Comparison of ENCODE assay signal across 1 cellular context in the genomic region with DNA sequence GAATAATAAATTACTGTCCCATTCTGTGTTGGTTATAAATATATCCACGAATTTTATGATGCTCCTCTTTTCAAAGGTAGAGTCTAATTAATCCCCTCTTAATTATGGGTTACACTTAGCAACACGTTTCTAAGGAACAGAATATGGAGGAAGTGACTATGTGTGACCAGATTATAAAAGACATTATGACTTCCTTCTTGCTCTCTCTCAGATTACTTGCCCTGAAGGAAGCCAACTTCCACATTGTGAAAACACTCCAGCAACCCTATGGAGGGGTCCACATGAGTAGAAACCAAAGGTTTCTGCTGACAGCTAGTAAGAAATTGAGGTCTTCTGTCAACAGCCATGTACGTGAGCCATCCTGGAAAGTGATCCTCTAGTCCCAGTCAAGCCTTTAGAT.
TF ChIP-seq lines count a peak whose summit lies in the region.

No MANE protein-coding gene starts in this region.

TF ChIP-seq in WTC11, 78 proteins besides CTCF, POLR2A, EP300 and RAD21 (continued from another document):
- TF ChIP-seq PRDM15 (CRISPR knock-in tag; IDR thresholded peaks at IDR 0.05) (no peak), NR1H2 (CRISPR knock-in tag; IDR thresholded peaks at IDR 0.05) (no peak), TEAD4 (CRISPR knock-in tag; IDR thresholded peaks at IDR 0.05) (no peak), ETV6 (CRISPR knock-in tag; IDR thresholded peaks at IDR 0.05) (no peak), STAT6 (CRISPR knock-in tag; conservative IDR thresholded peaks at IDR 0.05; ENCODE audit: low read depth) (no peak), ELF4 (CRISPR knock-in tag; IDR thresholded peaks at IDR 0.05; ENCODE audit: low read depth) (no peak), ZNF138 (CRISPR knock-in tag; conservative IDR thresholded peaks at IDR 0.05) (no peak), ZNF317 (CRISPR knock-in tag; IDR thresholded peaks at IDR 0.05; ENCODE audit: borderline replicate concordance, low read depth) (no peak)
- TF ChIP-seq, protein P1, sequence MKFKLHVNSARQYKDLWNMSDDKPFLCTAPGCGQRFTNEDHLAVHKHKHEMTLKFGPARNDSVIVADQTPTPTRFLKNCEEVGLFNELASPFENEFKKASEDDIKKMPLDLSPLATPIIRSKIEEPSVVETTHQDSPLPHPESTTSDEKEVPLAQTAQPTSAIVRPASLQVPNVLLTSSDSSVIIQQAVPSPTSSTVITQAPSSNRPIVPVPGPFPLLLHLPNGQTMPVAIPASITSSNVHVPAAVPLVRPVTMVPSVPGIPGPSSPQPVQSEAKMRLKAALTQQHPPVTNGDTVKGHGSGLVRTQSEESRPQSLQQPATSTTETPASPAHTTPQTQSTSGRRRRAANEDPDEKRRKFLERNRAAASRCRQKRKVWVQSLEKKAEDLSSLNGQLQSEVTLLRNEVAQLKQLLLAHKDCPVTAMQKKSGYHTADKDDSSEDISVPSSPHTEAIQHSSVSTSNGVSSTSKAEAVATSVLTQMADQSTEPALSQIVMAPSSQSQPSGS (CRISPR knock-in tag; IDR thresholded peaks at IDR 0.05; ENCODE audit: borderline replicate concordance, low read depth), result no peak
- TF ChIP-seq, protein P2, sequence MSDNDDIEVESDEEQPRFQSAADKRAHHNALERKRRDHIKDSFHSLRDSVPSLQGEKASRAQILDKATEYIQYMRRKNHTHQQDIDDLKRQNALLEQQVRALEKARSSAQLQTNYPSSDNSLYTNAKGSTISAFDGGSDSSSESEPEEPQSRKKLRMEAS (CRISPR knock-in tag; IDR thresholded peaks at IDR 0.05), result no peak
